Comparison of ENCODE assay signal across 8 cellular contexts in the genomic region with DNA sequence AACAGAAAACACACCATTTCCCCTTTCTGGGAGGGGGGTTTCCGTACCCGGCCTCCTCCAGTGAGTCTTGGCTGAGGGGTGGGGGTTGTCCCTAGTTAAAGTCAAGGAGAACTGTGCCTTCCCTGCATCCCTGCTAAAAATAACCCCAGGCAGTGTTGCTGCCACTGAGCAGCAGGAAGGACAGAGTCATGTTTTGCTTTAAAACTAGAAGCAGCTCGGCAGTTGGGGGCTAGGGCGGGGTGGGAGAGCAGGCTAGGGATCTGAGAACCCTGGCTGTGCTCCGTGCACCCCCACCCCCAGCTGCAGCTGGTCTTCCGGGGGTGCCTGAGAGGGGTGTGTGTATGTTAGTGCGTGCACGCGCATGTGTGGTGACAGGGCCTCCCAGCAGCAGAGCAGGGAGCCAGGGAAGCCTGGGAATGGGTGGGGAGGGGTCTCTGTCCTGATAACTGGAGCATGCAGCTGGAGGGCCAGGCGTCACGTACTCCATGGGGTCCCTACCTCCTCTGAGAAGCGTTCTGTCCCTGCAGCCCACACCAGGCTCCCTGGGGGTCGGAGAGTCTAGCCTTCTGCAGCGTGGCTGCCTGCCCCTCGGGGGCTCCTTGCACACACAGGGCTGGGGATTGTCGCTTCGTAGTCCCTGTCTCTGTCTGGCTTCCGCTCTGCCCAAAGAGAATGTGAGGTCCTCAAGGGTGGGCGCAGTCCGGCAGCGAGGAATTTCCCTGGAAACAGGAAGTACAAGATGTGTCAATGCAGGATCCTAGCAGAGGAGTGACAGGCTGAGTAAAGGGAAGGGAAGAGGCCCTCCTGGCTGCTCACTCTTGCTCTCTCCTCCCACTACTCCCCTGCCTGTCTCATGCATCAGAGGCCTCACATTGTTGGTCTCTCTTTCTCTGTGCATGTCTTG. TPM values are rescaled to one million over a fixed set of nuclear protein-coding genes. Genes with fewer than 3 reads are reported as not detected.
DNase-seq lines count a peak whose midpoint lies in the region; ATAC-seq, FAIRE-seq and TF ChIP-seq lines count a peak whose summit lies in the region.

No MANE protein-coding gene starts in this region.

- no peaks in the 10 kb centered on the region for H3K36me3 Mint-ChIP-seq in CD8-positive, alpha-beta T cell
- no peaks in the 10 kb centered on the region for H3K36me3 Mint-ChIP-seq in stimulated activated memory B cell treated with anti-CD40 and anti-IgM and Interleukin-4, amounts not matched to agents 10 μg/mL and 1 μg/mL and 100 μg/mL, for 72 hours

- H3K9me1 ChIP-seq in keratinocyte (ENCODE audit: control insufficient read depth, extremely low read depth, insufficient read depth, low read length), result no peaks in the 10 kb centered on the region

- DNase-seq in CD8-positive, alpha-beta T cell, result peak in 2 of 7 experiments; percentile 48 to 66
- DNase-seq in Karpas-422 (peak; percentile 48), ascending aorta (ENCODE audit: low spot score in 2 of 2) (peak in 1 of 2 donors; percentile 80), keratinocyte (ENCODE audit: low read depth, low spot score) (no peak), NCI-H2081 (lab: John Stamatoyannopoulos, UW) (no peak)

- H3K9ac ChIP-seq in Karpas-422 (ENCODE audit: low read length) (peak overlapping the region; percentile 48), keratinocyte (ENCODE audit: control insufficient read depth, extremely low read depth, insufficient read depth, low read length) (peak overlapping the region; percentile 26)

- no peaks in the 10 kb centered on the region for H3K79me2 ChIP-seq in Karpas-422 (ENCODE audit: low read length)
- no peaks in the 10 kb centered on the region for H3K79me2 ChIP-seq in keratinocyte (ENCODE audit: control insufficient read depth, insufficient read depth, low read length)

- H3K4me3 Mint-ChIP-seq in CD8-positive, alpha-beta T cell, result peak overlapping the region; percentile 40
- peak overlapping the region; percentile 57 for H3K4me3 Mint-ChIP-seq in stimulated activated memory B cell treated with anti-CD40 and anti-IgM and Interleukin-4, amounts not matched to agents 10 μg/mL and 1 μg/mL and 100 μg/mL, for 72 hours

- FAIRE-seq in keratinocyte (lab: Jason Lieb, UNC), result peak; percentile 65

- dilution Hi-C loops in keratinocyte (cut with MboI; ENCODE audit: extremely low pct_ligation_motif_present, low sequenced_read_pairs), result no loop called here

- H3K27ac ChIP-seq in CD8-positive, alpha-beta T cell (ENCODE audit: low read depth, low read length), result no peak overlapping the region
- H3K27ac ChIP-seq in Karpas-422 (ENCODE audit: low read length), result no peak overlapping the region
- H3K27ac ChIP-seq in ascending aorta, result peak overlapping the region; percentile 70 to 78
- H3K27ac ChIP-seq in keratinocyte (ENCODE audit: control insufficient read depth, insufficient read depth, low read length), result no peak overlapping the region

- peak overlapping the region; percentile 60 for H3K4me2 ChIP-seq in Karpas-422 (ENCODE audit: low read depth, low read length, poor library complexity, severe bottlenecking)
- H3K4me2 ChIP-seq in keratinocyte (ENCODE audit: control insufficient read depth, extremely low read depth, insufficient read depth, low read depth, low read length), result peak overlapping the region; percentile 52

- H3K4me3 ChIP-seq in CD8-positive, alpha-beta T cell (ENCODE audit: low read depth, low read length), result peak overlapping the region; percentile 44
- H3K4me3 ChIP-seq in Karpas-422 (ENCODE audit: low read length) (peak overlapping the region; percentile 44; the same call in 1 of the 2 replicates), ascending aorta (peak overlapping the region in 1 of 2 donors; percentile 36), keratinocyte (ENCODE audit: control insufficient read depth in 2 of 3, extremely low read depth in 1 of 3, insufficient read depth in 2 of 3, low read depth in 1 of 3, low read length in 3 of 3) (peak overlapping the region in 1 of 3 experiments; percentile 11)

- H3K9me3 ChIP-seq in CD8-positive, alpha-beta T cell (ENCODE audit: low read length), result no peaks in the 10 kb centered on the region
- H3K9me3 ChIP-seq in Karpas-422 (ENCODE audit: low read length), result no peaks in the 10 kb centered on the region
- no peaks in the 10 kb centered on the region for H3K9me3 ChIP-seq in ascending aorta
- no peaks in the 10 kb centered on the region for H3K9me3 ChIP-seq in keratinocyte (ENCODE audit: control insufficient read depth, low read depth, low read length)

- H2AFZ ChIP-seq in Karpas-422 (ENCODE audit: low read length) (peak overlapping the region; percentile 99), keratinocyte (ENCODE audit: control insufficient read depth, low read length) (peak overlapping the region; percentile 80)

- no peaks in the 10 kb centered on the region for H3K27me3 ChIP-seq in CD8-positive, alpha-beta T cell (ENCODE audit: insufficient read depth, low read length)
- H3K27me3 ChIP-seq in Karpas-422 (ENCODE audit: low read length) (no peaks in the 10 kb centered on the region), ascending aorta (no peaks in the 10 kb centered on the region), keratinocyte (ENCODE audit: control insufficient read depth, extremely low read depth, insufficient read depth, low read length) (no peaks in the 10 kb centered on the region)

- peaks cover 57% of the 10 kb centered on the region for H3K4me1 ChIP-seq in CD8-positive, alpha-beta T cell (ENCODE audit: insufficient read depth, low read length)
- H3K4me1 ChIP-seq in Karpas-422 (ENCODE audit: low read length), result peaks cover 16% of the 10 kb centered on the region
- H3K4me1 ChIP-seq in ascending aorta, result peaks cover 23 to 26% of the 10 kb centered on the region in 2 donors
- peaks cover 12% of the 10 kb centered on the region for H3K4me1 ChIP-seq in keratinocyte (ENCODE audit: control insufficient read depth, extremely low read depth, insufficient read depth, low read length)

- no peaks in the 10 kb centered on the region for H3K36me3 ChIP-seq in CD8-positive, alpha-beta T cell (ENCODE audit: insufficient read depth, low read length)
- H3K36me3 ChIP-seq in Karpas-422 (ENCODE audit: insufficient read depth, low read length) (no peaks in the 10 kb centered on the region), ascending aorta (no peaks in the 10 kb centered on the region), keratinocyte (ENCODE audit: control insufficient read depth in 2 of 2, extremely low read depth in 1 of 2, insufficient read depth in 2 of 2, low read length in 2 of 2) (no peaks in the 10 kb centered on the region)

- ATAC-seq in CD8-positive, alpha-beta T cell, result peak; percentile 45
- ATAC-seq in GM19468 (IDR thresholded peaks at IDR 0.05; ENCODE audit: extremely low read depth, unreplicated experiment) (peak; percentile 22), HG03565 (IDR thresholded peaks at IDR 0.05; ENCODE audit: unreplicated experiment) (no peak)
- peak; percentile 88 for ATAC-seq in stimulated activated memory B cell treated with anti-CD40 and anti-IgM and Interleukin-4, amounts not matched to agents 10 μg/mL and 1 μg/mL and 100 μg/mL, for 72 hours

- peaks cover 77% of the 10 kb centered on the region for H3K4me1 Mint-ChIP-seq in CD8-positive, alpha-beta T cell (ENCODE audit: low read depth)
- H3K4me1 Mint-ChIP-seq in stimulated activated memory B cell treated with anti-CD40 and anti-IgM and Interleukin-4, amounts not matched to agents 10 μg/mL and 1 μg/mL and 100 μg/mL, for 72 hours, result peaks cover 39% of the 10 kb centered on the region

- H4K20me1 ChIP-seq in Karpas-422 (ENCODE audit: insufficient read depth, low read depth, low read length) (no peaks in the 10 kb centered on the region), keratinocyte (ENCODE audit: control insufficient read depth, extremely low read depth, insufficient read depth, low read length) (no peaks in the 10 kb centered on the region)

- POLR2A ChIA-PET in CD8-positive, alpha-beta T cell (lab: Charles Lee), result interaction anchor here (0.8 to 1.0 kb wide), 4 partner anchors 8 to 39 kb away, joined by 3 to 4 read pairs (median 4); no protein-coding TSS in a partner anchor

- H3K9me2 ChIP-seq in Karpas-422 (replicated peaks; ENCODE audit: insufficient read depth, low read length), result no peaks in the 10 kb centered on the region

- peak overlapping the region; percentile 88 for H3K27ac Mint-ChIP-seq in CD8-positive, alpha-beta T cell
- H3K27ac Mint-ChIP-seq in stimulated activated memory B cell treated with anti-CD40 and anti-IgM and Interleukin-4, amounts not matched to agents 10 μg/mL and 1 μg/mL and 100 μg/mL, for 72 hours, result peak overlapping the region; percentile 88

- TF ChIP-seq CTCF in CD8-positive, alpha-beta T cell (IDR thresholded peaks at IDR 0.05), result no peak
- TF ChIP-seq CTCF in ascending aorta (IDR thresholded peaks at IDR 0.05), result no peak
- TF ChIP-seq CTCF in keratinocyte (optimal IDR thresholded peaks at IDR 0.05 in 1 of 3, IDR thresholded peaks at IDR 0.05 in 1 of 3, conservative IDR thresholded peaks at IDR 0.05 in 1 of 3; ENCODE audit: extremely low read depth in 1 of 3, insufficient read depth in 2 of 3, low read length in 3 of 3), result no peak

- CTCF ChIA-PET in CD8-positive, alpha-beta T cell (lab: Charles Lee), result interaction anchor here (1.5 kb wide), 1 partner anchor 17 kb away, joined by 4 read pairs; the partner anchor contains the start of gene ARMC12

- no peaks in the 10 kb centered on the region for H3K27me3 Mint-ChIP-seq in CD8-positive, alpha-beta T cell (ENCODE audit: low read depth)
- no peaks in the 10 kb centered on the region for H3K27me3 Mint-ChIP-seq in stimulated activated memory B cell treated with anti-CD40 and anti-IgM and Interleukin-4, amounts not matched to agents 10 μg/mL and 1 μg/mL and 100 μg/mL, for 72 hours

- H3K9me3 Mint-ChIP-seq in CD8-positive, alpha-beta T cell, result no peaks in the 10 kb centered on the region
- H3K9me3 Mint-ChIP-seq in stimulated activated memory B cell treated with anti-CD40 and anti-IgM and Interleukin-4, amounts not matched to agents 10 μg/mL and 1 μg/mL and 100 μg/mL, for 72 hours, result no peaks in the 10 kb centered on the region

- intact Hi-C loops in CD8-positive, alpha-beta T cell (cut with DNase I, micrococcal nuclease), result no loop called here
- intact Hi-C loops in ascending aorta (cut with DNase I), result loop anchor here (10.0 kb wide), 1 partner anchor 1475 kb away; the partner anchor contains the start of gene SMIM29

RNA-seq across cellular contexts. Expression of gene ARMC12, which starts 16.8 kb away (rescaled TPM):
- 1 to 10 TPM; 1.1 to 1.5 TPM for total RNA-seq in CD8-positive, alpha-beta T cell
- 0.60 and 1.6 TPM in 2 replicates for total RNA-seq in Karpas-422 (2014; rRNA removed; shearing (Covaris generic); ENCODE audit: low replicate concordance)
- total RNA-seq in ascending aorta, result not detected
- polyA plus RNA-seq in keratinocyte, result 0.34 to 1.7 TPM (median 0.54 TPM) in 3 replicates
- polyA plus RNA-seq in keratinocyte (2011; ENCODE audit: low read depth), result not detected
- 0.43 TPM in 2 replicates for polyA plus RNA-seq in keratinocyte (2011; cell fraction: cytosol; rRNA removed)
- 5.5 and 6.0 TPM in 2 replicates for polyA plus RNA-seq in keratinocyte (2011; cell fraction: nucleus; rRNA removed)
- 0.34 and 0.56 TPM in 2 replicates for polyA plus RNA-seq in keratinocyte (2012; ENCODE audit: low replicate concordance)
- 0.49 to 1.3 TPM (median 0.69 TPM) in 3 replicates for polyA minus RNA-seq in keratinocyte
- polyA minus RNA-seq in keratinocyte (2011; cell fraction: cytosol; rRNA and poly(A)+ RNA removed), result not detected
- polyA minus RNA-seq in keratinocyte (2011; cell fraction: nucleus; rRNA and poly(A)+ RNA removed), result not detected in 2 replicates

RNA-seq across cellular contexts. Expression of gene FKBP5, which starts 31.4 kb away (rescaled TPM):
- total RNA-seq in CD8-positive, alpha-beta T cell, result 10 to 100 TPM; 25.7 to 27.1 TPM
- 22.9 and 28.3 TPM in 2 replicates for total RNA-seq in Karpas-422 (2014; rRNA removed; shearing (Covaris generic); ENCODE audit: low replicate concordance)
- total RNA-seq in ascending aorta, result 112 TPM
- 48.0 to 88.3 TPM (median 59.0 TPM) in 3 replicates for polyA plus RNA-seq in keratinocyte
- polyA plus RNA-seq in keratinocyte (2011; ENCODE audit: low read depth), result 29.3 TPM
- 53.4 and 63.7 TPM in 2 replicates for polyA plus RNA-seq in keratinocyte (2011; cell fraction: cytosol; rRNA removed)
- polyA plus RNA-seq in keratinocyte (2011; cell fraction: nucleus; rRNA removed), result 52.6 and 53.1 TPM in 2 replicates
- 52.0 and 70.9 TPM in 2 replicates for polyA plus RNA-seq in keratinocyte (2012; ENCODE audit: low replicate concordance)
- polyA minus RNA-seq in keratinocyte, result 15.1 to 56.8 TPM (median 27.8 TPM) in 3 replicates
- 22.8 TPM for polyA minus RNA-seq in keratinocyte (2011; cell fraction: cytosol; rRNA and poly(A)+ RNA removed)
- 15.8 and 39.4 TPM in 2 replicates for polyA minus RNA-seq in keratinocyte (2011; cell fraction: nucleus; rRNA and poly(A)+ RNA removed)

RNA-seq across cellular contexts. Expression of gene CLPSL2, which starts 56.3 kb away (rescaled TPM):
- total RNA-seq in CD8-positive, alpha-beta T cell, result not detected
- not detected in 2 replicates for total RNA-seq in Karpas-422 (2014; rRNA removed; shearing (Covaris generic); ENCODE audit: low replicate concordance)
- not detected for total RNA-seq in ascending aorta
- not detected in 3 replicates for polyA plus RNA-seq in keratinocyte
- polyA plus RNA-seq in keratinocyte (2011; ENCODE audit: low read depth), result not detected
- polyA plus RNA-seq in keratinocyte (2011; cell fraction: cytosol; rRNA removed), result not detected in 2 replicates
- not detected in 2 replicates for polyA plus RNA-seq in keratinocyte (2011; cell fraction: nucleus; rRNA removed)
- not detected in 2 replicates for polyA plus RNA-seq in keratinocyte (2012; ENCODE audit: low replicate concordance)
- polyA minus RNA-seq in keratinocyte, result not detected in 3 replicates
- polyA minus RNA-seq in keratinocyte (2011; cell fraction: cytosol; rRNA and poly(A)+ RNA removed), result not detected
- polyA minus RNA-seq in keratinocyte (2011; cell fraction: nucleus; rRNA and poly(A)+ RNA removed), result not detected in 2 replicates

Comparison
In these comparisons a context has a peak if more than half of its experiments do, and no peak if none do; other contexts are left out.
1. H3K27ac ChIP-seq: peak in ascending aorta (2 of 2); none in CD8-positive, alpha-beta T cell (single experiment), Karpas-422 (single experiment) and keratinocyte (single experiment).